ENCODE assay signal across 1 cellular context in genomic region chr14:92515510-92516343, GRCh38.
TF ChIP-seq lines count a peak whose summit lies in the region.

No MANE protein-coding gene starts in this region.

TF ChIP-seq in GM12878, 131 proteins besides CTCF, POLR2A, EP300 and RAD21 (continued from another document):
- TF ChIP-seq CEBPZ (IDR thresholded peaks at IDR 0.05; ENCODE audit: low read depth, low read length) (no peak), MLLT1 (IDR thresholded peaks at IDR 0.05) (peak; percentile 82), IKZF2 (IDR thresholded peaks at IDR 0.05) (0 out of 4 replicates have a peak, but pooled peaks of 1 of the 2 experiments have one; percentile 26), IKZF1 (conservative IDR thresholded peaks at IDR 0.05) (0 out of 2 replicates have a peak, but pooled peaks have one; percentile 24), SKIL (IDR thresholded peaks at IDR 0.05; ENCODE audit: low read depth, poor library complexity, severe bottlenecking) (no peak), GATAD2B (conservative IDR thresholded peaks at IDR 0.05; ENCODE audit: low read depth) (no peak), SPI1 (IDR thresholded peaks at IDR 0.05; ENCODE audit: borderline replicate concordance, insufficient read depth, low read depth, low read length) (peak; percentile 73; the same call in 1 of the 2 replicates), MEF2B (IDR thresholded peaks at IDR 0.05; ENCODE audit: partially characterized antibody, poor library complexity, severe bottlenecking) (no peak), CHD2 (IDR thresholded peaks at IDR 0.05; ENCODE audit: borderline replicate concordance, low read depth, low read length) (no peak)
